In genomic region chr12:72017054-72017651, GRCh38 we compare ENCODE assay signal across 8 cellular contexts.
DNase-seq lines count a peak whose midpoint lies in the region; ATAC-seq, FAIRE-seq and TF ChIP-seq lines count a peak whose summit lies in the region.

No MANE protein-coding gene starts in this region.

- 0% methylated on average over 6 of the region's 6 CpGs for WGBS in transverse colon (ENCODE audit: low coverage in 1 of 2), 2 donors

- intact Hi-C loops in transverse colon (cut with DNase I; ENCODE audit: low total_unique reads), result no loop called here

- H3K4me1 Mint-ChIP-seq in activated T-cell treated with anti-CD3 and anti-CD28 coated beads, Interleukin-2, amount 50 U/mL, for 72 hours (ENCODE audit: low read depth), result no peaks in the 10 kb centered on the region

- no peaks in the 10 kb centered on the region for H3K9me3 Mint-ChIP-seq in activated T-cell treated with anti-CD3 and anti-CD28 coated beads, Interleukin-2, amount 50 U/mL, for 72 hours

- in situ Hi-C loops in transverse colon (cut with MboI; ENCODE audit: low pct_ligation_motif_present in 1 of 4, low pct_unique_long_range_greater_than_20kb in 1 of 4, low sequenced_read_pairs in 3 of 4), result no loop called here

- TF ChIP-seq POLR2A in transverse colon (IDR thresholded peaks at IDR 0.05), result no peak

- peak; percentile 90 for TF ChIP-seq CTCF in LNCaP clone FGC (IDR thresholded peaks at IDR 0.05; ENCODE audit: control insufficient read depth, extremely low read depth, insufficient read depth)
- peak; percentile 87 for TF ChIP-seq CTCF in fibroblast of pulmonary artery (IDR thresholded peaks at IDR 0.05; ENCODE audit: low read length, missing control alignments)
- peak; percentile 62 to 78 (median 67) for TF ChIP-seq CTCF in transverse colon (IDR thresholded peaks at IDR 0.05)

- H3K4me3 ChIP-seq in H7 (ENCODE audit: insufficient read depth, low read depth, low read length) (no peak overlapping the region), LNCaP clone FGC (ENCODE audit: low read depth, low read length) (no peak overlapping the region), fibroblast of pulmonary artery (replicated peaks; ENCODE audit: low read depth, low read length) (no peak overlapping the region), transverse colon (no peak overlapping the region)

- FAIRE-seq in RCC 7860 (lab: Jason Lieb, UNC), result peak; percentile 38

- H3K27me3 ChIP-seq in H7 (ENCODE audit: control insufficient read depth, insufficient read depth, low read length), result no peaks in the 10 kb centered on the region
- no peaks in the 10 kb centered on the region for H3K27me3 ChIP-seq in transverse colon

- no peaks in the 10 kb centered on the region for H3K36me3 Mint-ChIP-seq in activated T-cell treated with anti-CD3 and anti-CD28 coated beads, Interleukin-2, amount 50 U/mL, for 72 hours (ENCODE audit: insufficient read depth in 2 of 2)

- no peak overlapping the region for H3K4me3 Mint-ChIP-seq in activated T-cell treated with anti-CD3 and anti-CD28 coated beads, Interleukin-2, amount 50 U/mL, for 72 hours

- no peak overlapping the region for H3K27ac ChIP-seq in transverse colon

- no peak overlapping the region for H3K27ac Mint-ChIP-seq in activated T-cell treated with anti-CD3 and anti-CD28 coated beads, Interleukin-2, amount 50 U/mL, for 72 hours

- peaks cover 29% of the 10 kb centered on the region for H3K27me3 Mint-ChIP-seq in activated T-cell treated with anti-CD3 and anti-CD28 coated beads, Interleukin-2, amount 50 U/mL, for 72 hours (ENCODE audit: low read depth)

- H3K36me3 ChIP-seq in H7 (replicated peaks; ENCODE audit: control insufficient read depth, insufficient read depth, low read length) (no peaks in the 10 kb centered on the region), transverse colon (no peaks in the 10 kb centered on the region)

- peak; percentile 71 for DNase-seq in GM03348 (ENCODE audit: low spot score)
- DNase-seq in H7, result peak; percentile 28
- DNase-seq in LNCaP clone FGC (ENCODE audit: low read depth), result peak; percentile 83
- peak; percentile 51 for DNase-seq in RCC 7860 (ENCODE audit: low spot score)
- DNase-seq in activated T-cell treated with anti-CD3 and anti-CD28 coated beads, Interleukin-2, amount 50 U/mL, for 72 hours, result peak; percentile 56 to 67
- peak; percentile 81 for DNase-seq in fibroblast of pulmonary artery (ENCODE audit: low read depth)
- peak in 51 of 56 donors; percentile 1 to 85 (median 53) for DNase-seq in nucleus accumbens (lab: John Stamatoyannopoulos, UW)
- DNase-seq in transverse colon, result peak; percentile 71

- no peak for TF ChIP-seq EP300 in transverse colon (IDR thresholded peaks at IDR 0.05; ENCODE audit: low read depth)

- H3K4me1 ChIP-seq in transverse colon, result no peaks in the 10 kb centered on the region

- ATAC-seq in activated T-cell treated with anti-CD3 and anti-CD28 coated beads, Interleukin-2, amount 50 U/mL, for 72 hours (replicated peaks in 1 of 2), result peak; percentile 78 to 80

- H3K9me3 ChIP-seq in transverse colon, result no peaks in the 10 kb centered on the region

Comparison
In these comparisons a context has a peak if more than half of its experiments do, and no peak if none do; other contexts are left out.
1. DNase-seq: peak in every context shown above with its lines; median percentile 83 in LNCaP clone FGC; 81 in fibroblast of pulmonary artery; 71 in GM03348; 71 in transverse colon; 62 in activated T-cell treated with anti-CD3 and anti-CD28 coated beads, Interleukin-2, amount 50 U/mL, for 72 hours; 53 in nucleus accumbens; 51 in RCC 7860; 28 in H7.